Comparison of ENCODE assay signal across 21 cellular contexts in the genomic region with DNA sequence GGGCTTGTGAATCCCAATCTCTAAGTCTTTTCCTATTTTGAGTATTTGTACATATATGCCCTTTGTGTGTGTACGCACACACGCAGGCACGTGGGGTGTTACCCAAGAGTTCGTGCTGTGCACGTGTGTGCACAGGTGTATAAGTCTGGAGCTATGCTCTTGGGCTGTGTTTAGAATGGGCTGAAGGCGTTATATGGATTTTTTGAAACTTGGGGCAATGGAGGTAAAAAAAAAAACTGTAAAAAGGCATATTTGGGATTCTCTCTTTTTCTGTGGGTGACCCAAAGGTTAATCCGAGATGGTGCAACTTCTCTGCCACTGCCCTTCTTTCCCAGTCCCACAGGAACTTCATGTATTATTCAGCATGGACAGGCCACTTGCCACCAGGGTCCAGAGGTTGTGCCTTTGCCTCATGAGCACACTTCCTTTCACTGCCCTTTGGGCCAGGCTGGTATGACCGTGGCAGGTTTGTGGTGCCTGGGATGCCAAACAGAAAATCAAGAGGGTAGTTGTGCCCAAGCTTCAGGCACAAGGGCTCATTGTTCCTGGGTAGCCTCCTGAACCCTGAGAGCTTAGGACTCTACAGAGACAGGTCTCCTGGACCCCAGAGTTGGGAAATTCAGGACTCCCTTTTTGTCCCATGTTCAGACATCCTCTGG. TPM values are rescaled to one million over a fixed set of nuclear protein-coding genes. Genes with fewer than 3 reads are reported as not detected.
DNase-seq lines count a peak whose midpoint lies in the region; ATAC-seq and TF ChIP-seq lines count a peak whose summit lies in the region.
"Had no signal": no experiment of that assay in that cellular context is flagged by ENCODE, and none has a peak within 500 bp of the region (broad histone marks: within the 10 kb centered on the region; RNA-seq: fewer than 3 reads in every experiment).

No MANE protein-coding gene starts in this region.

- H3K9ac ChIP-seq in colonic mucosa (ENCODE audit: low read depth in 2 of 2, low read length in 2 of 2) = peak overlapping the region; percentile 58 to 99

- intact Hi-C loops in Right ventricle myocardium inferior (cut with DNase I) (no loop called here), heart right ventricle (cut with DNase I) (loop anchor here in 2 of 10 donors (5.0 kb wide), 3 partner anchors 36 to 154 kb away; no protein-coding TSS in a partner anchor), colonic mucosa (cut with DNase I) (no loop called here), right lobe of liver (cut with DNase I) (loop anchor here in 1 of 2 donors (5.0 kb wide), 1 partner anchor 46 kb away; no protein-coding TSS in a partner anchor), upper lobe of right lung (cut with DNase I) (no loop called here), prostate gland (cut with DNase I) (no loop called here)

- peaks cover 8 to 60% (median 29%) of the 10 kb centered on the region in 9 donors for H3K4me1 ChIP-seq in heart right ventricle
- peaks cover 34% of the 10 kb centered on the region for H3K4me1 ChIP-seq in colonic mucosa
- H3K4me1 ChIP-seq in right lobe of liver = peaks cover 5 to 53% (median 28%) of the 10 kb centered on the region in 4 donors
- peaks cover 43% of the 10 kb centered on the region for H3K4me1 ChIP-seq in upper lobe of right lung
- peaks cover 13% of the 10 kb centered on the region for H3K4me1 ChIP-seq in prostate gland (replicated peaks)
- H3K4me1 ChIP-seq: HAP-1 had no signal

- DNase-seq in Right ventricle myocardium inferior (ENCODE audit: missing footprints) = peak; percentile 15
- no peak for DNase-seq in heart right ventricle
- no peak for DNase-seq in colonic mucosa
- peak; percentile 53 to 90 (median 79) for DNase-seq in right lobe of liver
- DNase-seq in upper lobe of right lung = no peak
- DNase-seq in RPMI8226 = no peak
- no peak for DNase-seq in prostate gland (ENCODE audit: low spot score)
- DNase-seq: activated T-cell treated with anti-CD3 and anti-CD28 coated beads for 4 hours; C1 segment of cervical spinal cord; GF-D8; KG1; lower lobe of right lung; naive thymus-derived CD4-positive, alpha-beta T cell; NCI-H1048; NCI-H2171 treated with DMSO at 0.1 percent for 48 hours; NCI-H748 treated with DMSO at 0.1 percent for 48 hours; psoas muscle had no signal

- H3K27ac ChIP-seq in heart right ventricle (no peak overlapping the region), colonic mucosa (peak overlapping the region; percentile 69), right lobe of liver (peak overlapping the region; percentile 63 to 86 (median 81)), upper lobe of right lung (no peak overlapping the region), prostate gland (no peak overlapping the region)
- H3K27ac ChIP-seq: coronary artery, gastroesophageal sphincter, lower lobe of right lung, psoas muscle had no signal

- H3K27me3 ChIP-seq in heart right ventricle (peaks cover 12 to 59% (median 42%) of the 10 kb centered on the region in 7 donors), colonic mucosa (no peaks in the 10 kb centered on the region), right lobe of liver (no peaks in the 10 kb centered on the region), upper lobe of right lung (no peaks in the 10 kb centered on the region), prostate gland (replicated peaks; ENCODE audit: insufficient read depth) (no peaks in the 10 kb centered on the region)

- H3K4me3 ChIP-seq in heart right ventricle (no peak overlapping the region), colonic mucosa (peak overlapping the region; percentile 68), right lobe of liver (peak overlapping the region; percentile 79 to 88 (median 88)), upper lobe of right lung (peak overlapping the region; percentile 60), prostate gland (peak overlapping the region in 1 of 2 donors; percentile 51)
- H3K4me3 ChIP-seq: gastroesophageal sphincter, HAP-1, psoas muscle had no signal

- 92 to 96% methylated on average over 8 of the region's 8 CpGs for whole genome bisulfite sequencing in heart right ventricle, 2 donors
- WGBS in right lobe of liver (ENCODE audit: insufficient coverage, low coverage, low lambda C conversion rate, missing lambda C conversion rate) = 25% methylated on average over 8 of the region's 8 CpGs
- 96% methylated on average over 8 of the region's 8 CpGs for WGBS in prostate gland

- H3K9me3 ChIP-seq in heart right ventricle (no peaks in the 10 kb centered on the region), colonic mucosa (no peaks in the 10 kb centered on the region), right lobe of liver (no peaks in the 10 kb centered on the region), upper lobe of right lung (no peaks in the 10 kb centered on the region), prostate gland (no peaks in the 10 kb centered on the region)
- H3K9me3 ChIP-seq: gastroesophageal sphincter, HAP-1, lower lobe of right lung, psoas muscle had no signal

- H3K36me3 ChIP-seq in heart right ventricle (no peaks in the 10 kb centered on the region), colonic mucosa (no peaks in the 10 kb centered on the region), right lobe of liver (no peaks in the 10 kb centered on the region), upper lobe of right lung (no peaks in the 10 kb centered on the region), prostate gland (no peaks in the 10 kb centered on the region)
- H3K36me3 ChIP-seq: gastroesophageal sphincter, HAP-1, lower lobe of right lung had no signal

- ATAC-seq in Right ventricle myocardium inferior = no peak
- no peak for ATAC-seq in heart right ventricle
- peak; percentile 49 to 63 (median 58) for ATAC-seq in right lobe of liver
- no peak for ATAC-seq in upper lobe of right lung
- ATAC-seq in GM18520 (IDR thresholded peaks at IDR 0.05; ENCODE audit: unreplicated experiment) = no peak
- ATAC-seq: gastroesophageal sphincter; lower lobe of right lung; naive thymus-derived CD4-positive, alpha-beta T cell; psoas muscle had no signal

- TF ChIP-seq POLR2A in right lobe of liver (IDR thresholded peaks at IDR 0.05) (peak; percentile 35), prostate gland (IDR thresholded peaks at IDR 0.05) (no peak)

- TF ChIP-seq CTCF in heart right ventricle (IDR thresholded peaks at IDR 0.05) = no peak
- TF ChIP-seq CTCF in colonic mucosa (IDR thresholded peaks at IDR 0.05) = no peak
- no peak for TF ChIP-seq CTCF in right lobe of liver (IDR thresholded peaks at IDR 0.05)
- TF ChIP-seq CTCF in upper lobe of right lung (IDR thresholded peaks at IDR 0.05) = no peak
- no peak for TF ChIP-seq CTCF in prostate gland (IDR thresholded peaks at IDR 0.05)

RNA-seq across cellular contexts. Expression of a gene that starts 1.6 kb away (rescaled TPM):
- 0.68 TPM for total RNA-seq in Right ventricle myocardium inferior
- 1 to 10 TPM in 6 of 10 donors, under 1 TPM in 3, not detected in 1; 0.23 to 5.7 (median 1.1) TPM for total RNA-seq in heart right ventricle
- 1 to 10 TPM in 1 of 2 donors, under 1 TPM in 1; 0.41 to 2.0 TPM for polyA plus RNA-seq in heart right ventricle
- 100 to 1,000 TPM; 187 to 226 TPM for total RNA-seq in colonic mucosa
- total RNA-seq in right lobe of liver = 100 to 1,000 TPM; 146 to 286 (median 178) TPM
- 65.4 TPM for total RNA-seq in upper lobe of right lung
- 10 to 100 TPM; 65.9 to 66.1 TPM for total RNA-seq in prostate gland
- polyA plus RNA-seq: naive thymus-derived CD4-positive, alpha-beta T cell had no signal

Comparison
In these comparisons a context has a peak if more than half of its experiments do, and no peak if none do; other contexts are left out.
1. DNase-seq: peak in Right ventricle myocardium inferior (single experiment) and right lobe of liver (3 of 3); none in heart right ventricle (0 of 2), colonic mucosa (single experiment), upper lobe of right lung (single experiment), RPMI8226 (single experiment) and prostate gland (single experiment).
2. ATAC-seq: peak in right lobe of liver (4 of 4); none in Right ventricle myocardium inferior (single experiment), heart right ventricle (0 of 8), upper lobe of right lung (single experiment) and GM18520 (single experiment).
3. H3K27ac ChIP-seq: peak in colonic mucosa (single experiment) and right lobe of liver (3 of 3); none in heart right ventricle (0 of 10), upper lobe of right lung (single experiment) and prostate gland (0 of 2).
4. H3K4me3 ChIP-seq: peak in colonic mucosa (single experiment), right lobe of liver (3 of 3) and upper lobe of right lung (single experiment); none in heart right ventricle (0 of 10).